In genomic region chr12:38138225-38139221, GRCh38 we compare ENCODE assay signal across 8 cellular contexts.
A peak's percentile ranks its signal among the peaks of the same experiment; 100 is the strongest.
DNase-seq lines count a peak whose midpoint lies in the region; ATAC-seq, FAIRE-seq and TF ChIP-seq lines count a peak whose summit lies in the region.

No MANE protein-coding gene starts in this region.

- CTCF ChIA-PET in A549 (lab: Yijun Ruan, JAX) = interaction anchor here (0.6 to 2.1 kb wide), 16 partner anchors 9 to 794 kb away, joined by 3 to 19 read pairs (median 3); partner anchors contain the start of gene ALG10B

- ATAC-seq in A549 = peak; percentile 94 to 95
- peak; percentile 53 for ATAC-seq in HG03097 (IDR thresholded peaks at IDR 0.05; ENCODE audit: low FRiP score, unreplicated experiment)

- no peak for TF ChIP-seq EP300 in A549 (IDR thresholded peaks at IDR 0.05)

- peak overlapping the region; percentile 85 for H3K27ac ChIP-seq in A549

- DNase-seq in A549 (ENCODE audit: low read depth in 1 of 2, low spot score in 1 of 2) = peak; percentile 72 to 81
- no peak for DNase-seq in GM12891 (ENCODE audit: insufficient read length, low spot score)
- DNase-seq in NCI-H69 (lab: John Stamatoyannopoulos, UW) = peak; percentile 8
- DNase-seq in activated CD8-positive, alpha-beta memory T cell treated with anti-CD3 and anti-CD28 coated beads for 24 hours = peak; percentile 85
- DNase-seq in middle frontal gyrus (ENCODE audit: extremely low spot score, low spot score) = peak; percentile 68
- DNase-seq in stimulated activated CD8-positive, alpha-beta memory T cell treated with anti-CD3 and anti-CD28 coated beads, Interleukin-4, amount 100 ng/mL, for 1 hour (ENCODE audit: low read depth in 2 of 2, low spot score in 1 of 2) = peak; percentile 22 to 35

- POLR2A ChIA-PET in A549 (lab: Yijun Ruan, JAX) = interaction anchor here (0.7 to 1.2 kb wide), 2 partner anchors 178 kb away, joined by 3 read pairs; partner anchors contain the start of gene ALG10B

- H3K4me3 ChIP-seq in A549 = peak overlapping the region; percentile 58

- peak; percentile 92 for TF ChIP-seq CTCF in A549 (IDR thresholded peaks at IDR 0.05)

- FAIRE-seq in A549 (lab: Jason Lieb, UNC) = peak; percentile 99
- peak; percentile 76 for FAIRE-seq in GM12891 (lab: Jason Lieb, UNC)
- peak; percentile 88 for FAIRE-seq in endometrium (lab: Jason Lieb, UNC)

- 23% methylated on average over 49 of the region's 54 CpGs for WGBS in A549 (ENCODE audit: missing lambda C conversion rate)

- peaks cover 12% of the 10 kb centered on the region; the same call in 1 of the 3 replicates for H3K4me1 ChIP-seq in A549

- TF ChIP-seq RAD21 in A549 (conservative IDR thresholded peaks at IDR 0.05 in 1 of 2, IDR thresholded peaks at IDR 0.05 in 1 of 2) = peak; percentile 90 to 91

- peak overlapping the region; percentile 95 for H3K4me2 ChIP-seq in A549

- no peaks in the 10 kb centered on the region for H3K9me3 ChIP-seq in A549

- no peak for TF ChIP-seq POLR2A in A549 (IDR thresholded peaks at IDR 0.05; ENCODE audit: low read length)
- no peak for TF ChIP-seq POLR2A in GM12891 (IDR thresholded peaks at IDR 0.05; ENCODE audit: low read depth, low read length)

TF ChIP-seq in A549, 52 proteins besides CTCF, POLR2A, EP300 and RAD21:
- TF ChIP-seq HEYL (CRISPR knock-in tag; IDR thresholded peaks at IDR 0.05) = no peak
- TF ChIP-seq SMC3 (IDR thresholded peaks at IDR 0.05) = peak; percentile 87
TF ChIP-seq in A549: peak in this region for 1.

TF ChIP-seq in GM12891, 5 proteins besides CTCF, POLR2A, EP300 and RAD21:
- TF ChIP-seq PAX5 (IDR thresholded peaks at IDR 0.05; ENCODE audit: insufficient read depth, low read length, severe bottlenecking) = no peak
- TF ChIP-seq POLR2AphosphoS5 (IDR thresholded peaks at IDR 0.05; ENCODE audit: low read depth, low read length) = no peak
